20 cellular contexts compared by ENCODE assay signal in genomic region chr11:72380132-72380503, GRCh38. TPM values are rescaled to one million over a fixed set of nuclear protein-coding genes. Genes with fewer than 3 reads are reported as not detected.
A peak's percentile ranks its signal among the peaks of the same experiment; 100 is the strongest.
DNase-seq lines count a peak whose midpoint lies in the region; ATAC-seq and TF ChIP-seq lines count a peak whose summit lies in the region.
"Had no signal": no experiment of that assay in that cellular context is flagged by ENCODE, and none has a peak within 500 bp of the region (broad histone marks: within the 10 kb centered on the region; RNA-seq: fewer than 3 reads in every experiment).

No MANE protein-coding gene starts in this region.

- H3K23ac ChIP-seq in trophoblast cell (ENCODE audit: low read length), result no peak overlapping the region

- no peak for TF ChIP-seq POLR2A in esophagus muscularis mucosa (IDR thresholded peaks at IDR 0.05; ENCODE audit: low read depth)
- no peak for TF ChIP-seq POLR2A in transverse colon (IDR thresholded peaks at IDR 0.05)

- H2BK120ac ChIP-seq in trophoblast cell (ENCODE audit: insufficient read depth, low read length, poor library complexity), result peak overlapping the region; percentile 69

- no peak overlapping the region for H4K12ac ChIP-seq in trophoblast cell (ENCODE audit: low read depth, low read length)

- H3K79me1 ChIP-seq in trophoblast cell (ENCODE audit: low read length), result peaks cover 8% of the 10 kb centered on the region

- H3K36me3 ChIP-seq in esophagus muscularis mucosa (no peaks in the 10 kb centered on the region), trophoblast cell (ENCODE audit: control insufficient read depth in 1 of 2, insufficient read depth in 2 of 2, low read length in 2 of 2) (no peaks in the 10 kb centered on the region), transverse colon (no peaks in the 10 kb centered on the region)
- H3K36me3 ChIP-seq: Peyer's patch had no signal

- H3K18ac ChIP-seq in trophoblast cell (ENCODE audit: low read length), result peak overlapping the region; percentile 71

- H3K4me1 ChIP-seq in esophagus muscularis mucosa (peaks cover 3 to 42% (median 33%) of the 10 kb centered on the region in 4 donors), trophoblast cell (ENCODE audit: control insufficient read depth in 1 of 2, insufficient read depth in 2 of 2, low read length in 2 of 2) (peaks cover 6 to 13% of the 10 kb centered on the region in 2 experiments), transverse colon (peaks cover 0 to 7% (median 0%) of the 10 kb centered on the region in 4 donors)
- H3K4me1 ChIP-seq: Peyer's patch had no signal

- no peak overlapping the region for H3K4me2 ChIP-seq in trophoblast cell (ENCODE audit: low read length)

- WGBS in esophagus muscularis mucosa, result 67% methylated on average over 2 of the region's 2 CpGs
- no CpG with 5 or more reads among the region's 2 CpGs for whole genome bisulfite sequencing in trophoblast cell (ENCODE audit: extremely low coverage, insufficient coverage, insufficient read length)
- 90 to 94% methylated on average over 2 of the region's 2 CpGs for WGBS in transverse colon (ENCODE audit: low coverage in 1 of 2), 2 donors

- H3K79me2 ChIP-seq in trophoblast cell (ENCODE audit: control insufficient read depth, insufficient read depth, low read length, poor library complexity), result peaks cover 2% of the 10 kb centered on the region

- H3K9me3 ChIP-seq in esophagus muscularis mucosa (peaks cover 0 to 11% (median 3%) of the 10 kb centered on the region in 4 donors), trophoblast cell (ENCODE audit: insufficient read depth, low read depth, low read length) (peaks cover 3% of the 10 kb centered on the region), transverse colon (peaks cover 0 to 7% of the 10 kb centered on the region in 2 donors)

- H3K27ac ChIP-seq in esophagus muscularis mucosa (replicated peaks in 1 of 4) (peak overlapping the region in 3 of 4 donors; percentile 4 to 42 (median 7)), trophoblast cell (ENCODE audit: low read depth, low read length) (no peak overlapping the region), transverse colon (peak overlapping the region in 1 of 4 donors; percentile 3)
- H3K27ac ChIP-seq: C4-2B, Peyer's patch, SK-N-MC had no signal

- H3K4ac ChIP-seq in trophoblast cell (ENCODE audit: low read depth, low read length), result no peak overlapping the region

- peak overlapping the region; percentile 53 for H4K8ac ChIP-seq in trophoblast cell (ENCODE audit: low read depth, low read length)

- H3K4me3 ChIP-seq in LNCaP clone FGC (ENCODE audit: low read depth, low read length), result no peak overlapping the region
- H3K4me3 ChIP-seq in esophagus muscularis mucosa, result no peak overlapping the region
- no peak overlapping the region for H3K4me3 ChIP-seq in trophoblast cell (ENCODE audit: low read depth, low read length)
- H3K4me3 ChIP-seq in transverse colon, result no peak overlapping the region
- H3K4me3 ChIP-seq: Peyer's patch, SK-N-MC had no signal

- DNase-seq in LNCaP clone FGC (ENCODE audit: low read depth) (peak; percentile 10), esophagus muscularis mucosa (ENCODE audit: extremely low spot score) (peak; percentile 68), trophoblast cell (no peak), transverse colon (no peak)
- DNase-seq: ACHN, GDM1, H7, Karpas-422, NCI-H1092 treated with DMSO at 0.1 percent for 48 hours, NCI-H146, NCI-H2029 treated with DMSO at 0.1 percent for 48 hours, NCI-H2171 treated with DMSO at 0.1 percent for 48 hours, NCI-H446 treated with DMSO at 0.1 percent for 48 hours, NCI-H69, Peyer's patch had no signal

- H4K91ac ChIP-seq in trophoblast cell (ENCODE audit: low read depth, low read length), result peak overlapping the region; percentile 48

- peak overlapping the region; percentile 51 for H2BK5ac ChIP-seq in trophoblast cell (ENCODE audit: low read depth, low read length, poor library complexity)

- intact Hi-C loops in esophagus muscularis mucosa (cut with DNase I) (no loop called here), transverse colon (cut with DNase I; ENCODE audit: low total_unique reads) (no loop called here)

- H3K9ac ChIP-seq in trophoblast cell (ENCODE audit: low read length), result no peak overlapping the region

- TF ChIP-seq EP300 in esophagus muscularis mucosa (IDR thresholded peaks at IDR 0.05) (no peak), transverse colon (IDR thresholded peaks at IDR 0.05; ENCODE audit: low read depth) (no peak)

- H2AFZ ChIP-seq in trophoblast cell (ENCODE audit: insufficient read depth, low read length, poor library complexity), result no peak overlapping the region

- H3K14ac ChIP-seq in trophoblast cell (ENCODE audit: low read length), result peak overlapping the region; percentile 44

- peak overlapping the region; percentile 41 for H2BK12ac ChIP-seq in trophoblast cell (ENCODE audit: low read length)

- TF ChIP-seq CTCF in LNCaP clone FGC (IDR thresholded peaks at IDR 0.05; ENCODE audit: control insufficient read depth, extremely low read depth, insufficient read depth) (no peak), esophagus muscularis mucosa (IDR thresholded peaks at IDR 0.05) (no peak), transverse colon (IDR thresholded peaks at IDR 0.05) (no peak)

- H3K27me3 ChIP-seq in esophagus muscularis mucosa, result no peaks in the 10 kb centered on the region
- H3K27me3 ChIP-seq in trophoblast cell (ENCODE audit: insufficient read depth, low read length), result no peaks in the 10 kb centered on the region
- H3K27me3 ChIP-seq in transverse colon, result no peaks in the 10 kb centered on the region
- H3K27me3 ChIP-seq: Peyer's patch had no signal

- H2AK5ac ChIP-seq in trophoblast cell (ENCODE audit: low read length), result peak overlapping the region; percentile 75

- ATAC-seq in HG03460 (IDR thresholded peaks at IDR 0.05; ENCODE audit: unreplicated experiment) (no peak), GM19467 (IDR thresholded peaks at IDR 0.05; ENCODE audit: unreplicated experiment) (no peak), HG03565 (IDR thresholded peaks at IDR 0.05; ENCODE audit: unreplicated experiment) (no peak)

- in situ Hi-C loops in transverse colon (cut with MboI; ENCODE audit: low pct_ligation_motif_present in 1 of 4, low pct_unique_long_range_greater_than_20kb in 1 of 4, low sequenced_read_pairs in 3 of 4), result no loop called here

RNA-seq across cellular contexts. Expression of gene CLPB, which starts 54.2 kb away (rescaled TPM):
- total RNA-seq in esophagus muscularis mucosa, result 10 to 100 TPM; 15.4 to 23.2 (median 22.6) TPM
- polyA plus RNA-seq in trophoblast cell (2013), result 38.1 and 40.0 TPM in 2 replicates
- total RNA-seq in transverse colon, result 10 to 100 TPM in 2 of 4 donors, 1 to 10 TPM in 2; 4.9 to 19.7 (median 11.0) TPM

Comparison
In these comparisons a context has a peak if more than half of its experiments do, and no peak if none do; other contexts are left out.
1. DNase-seq: peak in LNCaP clone FGC (single experiment) and esophagus muscularis mucosa (single experiment); none in trophoblast cell (0 of 2) and transverse colon (single experiment).